Comparison of ENCODE assay signal across 21 cellular contexts in the genomic region with DNA sequence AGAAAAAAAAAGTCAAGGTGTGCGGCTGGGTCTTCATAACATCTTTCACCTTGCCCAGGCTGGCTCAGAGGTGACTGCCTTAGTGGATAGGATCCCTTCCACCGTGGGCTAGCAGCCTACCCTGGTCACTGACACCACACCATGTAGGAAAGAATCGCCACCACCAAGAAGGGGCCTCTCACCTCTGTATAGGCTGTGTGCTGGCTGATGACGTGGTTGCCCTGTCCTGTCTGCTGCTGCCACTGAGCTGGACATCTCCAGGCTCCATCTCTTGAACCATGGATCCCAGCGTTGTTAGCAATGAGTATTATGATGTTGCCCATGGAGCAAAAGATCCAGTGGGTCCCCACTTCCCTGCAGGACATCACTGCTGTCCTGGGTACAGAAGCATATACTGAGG. TPM values are rescaled to one million over a fixed set of nuclear protein-coding genes. Genes with fewer than 3 reads are reported as not detected.
DNase-seq lines count a peak whose midpoint lies in the region; ATAC-seq and TF ChIP-seq lines count a peak whose summit lies in the region.
"Had no signal": no experiment of that assay in that cellular context is flagged by ENCODE, and none has a peak within 500 bp of the region (broad histone marks: within the 10 kb centered on the region; RNA-seq: fewer than 3 reads in every experiment).

A gene with protein sequence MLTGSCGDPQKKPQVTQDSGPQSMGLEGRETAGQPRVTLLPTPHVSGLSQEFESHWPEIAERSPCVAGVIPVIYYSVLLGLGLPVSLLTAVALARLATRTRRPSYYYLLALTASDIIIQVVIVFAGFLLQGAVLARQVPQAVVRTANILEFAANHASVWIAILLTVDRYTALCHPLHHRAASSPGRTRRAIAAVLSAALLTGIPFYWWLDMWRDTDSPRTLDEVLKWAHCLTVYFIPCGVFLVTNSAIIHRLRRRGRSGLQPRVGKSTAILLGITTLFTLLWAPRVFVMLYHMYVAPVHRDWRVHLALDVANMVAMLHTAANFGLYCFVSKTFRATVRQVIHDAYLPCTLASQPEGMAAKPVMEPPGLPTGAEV (plus strand): TSS at position 301 of the 400 bp plus-strand sequence. CDS start 2,035 bp downstream, outside the sequence.

- no peak for TF ChIP-seq CTCF in BE2C (IDR thresholded peaks at IDR 0.05; ENCODE audit: low read depth, low read length)
- TF ChIP-seq CTCF in CD8-positive, alpha-beta T cell (IDR thresholded peaks at IDR 0.05): no peak

- H2BK5ac ChIP-seq in neuronal stem cell (ENCODE audit: low read length): peak within 1 kb of the TSS; percentile 59

- H3K4me3 ChIP-seq in BE2C (ENCODE audit: low read depth, low read length): peak within 1 kb of the TSS; percentile 16; the same call in 1 of the 2 replicates
- peak within 1 kb of the TSS; percentile 3 for H3K4me3 ChIP-seq in CD8-positive, alpha-beta T cell (ENCODE audit: low read depth, low read length)
- H3K4me3 ChIP-seq in neuronal stem cell (ENCODE audit: low read length in 2 of 2): no peak within 1 kb of the TSS
- H3K4me3 ChIP-seq: GM12878, SJCRH30 had no signal

- H3K36me3 ChIP-seq in BE2C: no peaks in the 10 kb centered on the region
- H3K36me3 ChIP-seq in CD8-positive, alpha-beta T cell (ENCODE audit: insufficient read depth, low read length): no peaks in the 10 kb centered on the region
- no peaks in the 10 kb centered on the region for H3K36me3 ChIP-seq in neuronal stem cell (replicated peaks in 1 of 2; ENCODE audit: control insufficient read depth in 2 of 2, insufficient read depth in 2 of 2, low read length in 2 of 2)
- H3K36me3 ChIP-seq: SJCRH30 had no signal

- POLR2A ChIA-PET in CD8-positive, alpha-beta T cell (lab: Charles Lee): interaction anchor here (1.0 kb wide), 1 partner anchor 154 kb away, joined by 3 read pairs; no protein-coding TSS in a partner anchor
- POLR2A ChIA-PET in activated CD4-positive, alpha-beta memory T cell treated with anti-CD3 and anti-CD28 coated beads for 36 hours (lab: Charles Lee): interaction anchor here (1.4 kb wide), 1 partner anchor 66 kb away, joined by 4 read pairs; no protein-coding TSS in a partner anchor

- H3K36me3 Mint-ChIP-seq in CD8-positive, alpha-beta T cell: no peaks in the 10 kb centered on the region
- no peaks in the 10 kb centered on the region for H3K36me3 Mint-ChIP-seq in activated CD4-positive, alpha-beta memory T cell treated with anti-CD3 and anti-CD28 coated beads for 36 hours
- H3K36me3 Mint-ChIP-seq: IgD-negative memory B cell had no signal

- H2BK12ac ChIP-seq in neuronal stem cell (ENCODE audit: low read length): peak within 1 kb of the TSS; percentile 77

- peak within 1 kb of the TSS; percentile 39 for H2BK120ac ChIP-seq in neuronal stem cell (ENCODE audit: low read depth, low read length)

- H3K27me3 Mint-ChIP-seq in CD8-positive, alpha-beta T cell (ENCODE audit: low read depth): peaks cover 9% of the 10 kb centered on the region
- H3K27me3 Mint-ChIP-seq in activated CD4-positive, alpha-beta memory T cell treated with anti-CD3 and anti-CD28 coated beads for 36 hours: no peaks in the 10 kb centered on the region

- CTCF ChIA-PET in CD8-positive, alpha-beta T cell (lab: Charles Lee): interaction anchor here (0.7 to 7.8 kb wide), 26 partner anchors 7 to 325 kb away, joined by 3 to 97 read pairs (median 7); no protein-coding TSS in a partner anchor
- CTCF ChIA-PET in activated CD4-positive, alpha-beta memory T cell treated with anti-CD3 and anti-CD28 coated beads for 36 hours (lab: Charles Lee): interaction anchor here (0.8 to 4.7 kb wide), 32 partner anchors 7 to 235 kb away, joined by 3 to 52 read pairs (median 5); a partner anchor contains a TSS

- H3K18ac ChIP-seq in neuronal stem cell (ENCODE audit: low read length): peak within 1 kb of the TSS; percentile 76

- H2AFZ ChIP-seq in neuronal stem cell (ENCODE audit: low read length): peak within 1 kb of the TSS; percentile 43

- H4K91ac ChIP-seq in neuronal stem cell (ENCODE audit: low read depth, low read length, poor library complexity): peak within 1 kb of the TSS; percentile 65

- H3K4me1 ChIP-seq in BE2C: no peaks in the 10 kb centered on the region
- H3K4me1 ChIP-seq in CD8-positive, alpha-beta T cell (ENCODE audit: insufficient read depth, low read length): peaks cover 16% of the 10 kb centered on the region
- peaks cover 16 to 28% of the 10 kb centered on the region in 2 donors for H3K4me1 ChIP-seq in neuronal stem cell (ENCODE audit: control insufficient read depth in 2 of 2, insufficient read depth in 1 of 2, low read depth in 1 of 2, low read length in 2 of 2)
- H3K4me1 ChIP-seq: SJCRH30 had no signal

- H3K9ac ChIP-seq in neuronal stem cell (ENCODE audit: low read depth, low read length, poor library complexity): no peak within 1 kb of the TSS

- DNase-seq in BE2C (no peak), neuronal stem cell (ENCODE audit: low spot score) (no peak), SIG-M5 treated with dmso at 0.1 percent for 504 hours (lab: John Stamatoyannopoulos, UW; ENCODE audit: unreplicated experiment) (no peak)
- no peak for DNase-seq in CD8-positive, alpha-beta T cell
- DNase-seq in activated CD4-positive, alpha-beta memory T cell treated with anti-CD3 and anti-CD28 coated beads for 36 hours: no peak
- DNase-seq in stimulated activated CD4-positive, alpha-beta T cell treated with anti-CD3 and anti-CD28 coated beads, Interleukin-4, amount 100 ng/mL, for 1 hour: no peak
- DNase-seq: Caco-2; DND-41; H9; NCI-H1105 treated with DMSO at 0.1 percent for 48 hours; NCI-H2029 treated with DMSO at 0.1 percent for 48 hours; NCI-H345; NCI-H524; NCI-H774; NK-92 treated with Interleukin-12 subunit alpha and Interleukin-12 subunit beta, amount 100 ng/mL, for 24 hours; SJCRH30 had no signal

- H3K9me3 ChIP-seq in BE2C: no peaks in the 10 kb centered on the region
- no peaks in the 10 kb centered on the region for H3K9me3 ChIP-seq in CD8-positive, alpha-beta T cell (ENCODE audit: low read length)
- peaks cover 0 to 2% of the 10 kb centered on the region in 2 donors for H3K9me3 ChIP-seq in neuronal stem cell (replicated peaks in 1 of 2; ENCODE audit: control insufficient read depth in 2 of 2, insufficient read depth in 1 of 2, low read depth in 1 of 2, low read length in 2 of 2)
- H3K9me3 ChIP-seq: Caco-2, SJCRH30 had no signal

- intact Hi-C loops in CD8-positive, alpha-beta T cell (cut with DNase I, micrococcal nuclease): loop anchor here in 1 of 2 experiments (5.0 kb wide), 1 partner anchor 235 kb away; no protein-coding TSS in a partner anchor
- intact Hi-C loops in activated CD4-positive, alpha-beta memory T cell treated with anti-CD3 and anti-CD28 coated beads for 36 hours (cut with micrococcal nuclease): no loop called here

- H4K8ac ChIP-seq in neuronal stem cell (ENCODE audit: low read depth, low read length): no peak within 1 kb of the TSS

- no peaks in the 10 kb centered on the region for H3K27me3 ChIP-seq in BE2C
- H3K27me3 ChIP-seq in CD8-positive, alpha-beta T cell (ENCODE audit: insufficient read depth, low read length): no peaks in the 10 kb centered on the region
- H3K27me3 ChIP-seq in neuronal stem cell (ENCODE audit: control insufficient read depth in 3 of 3, insufficient read depth in 3 of 3, low read depth in 1 of 3, low read length in 3 of 3): peaks cover 0 to 5% (median 0%) of the 10 kb centered on the region in 3 experiments

- H3K9me3 Mint-ChIP-seq in CD8-positive, alpha-beta T cell: no peaks in the 10 kb centered on the region
- H3K9me3 Mint-ChIP-seq in activated CD4-positive, alpha-beta memory T cell treated with anti-CD3 and anti-CD28 coated beads for 36 hours: no peaks in the 10 kb centered on the region
- H3K9me3 Mint-ChIP-seq: H9, IgD-negative memory B cell had no signal

- no peak within 1 kb of the TSS for H3K27ac ChIP-seq in CD8-positive, alpha-beta T cell (ENCODE audit: low read depth, low read length)
- no peak within 1 kb of the TSS for H3K27ac ChIP-seq in neuronal stem cell (replicated peaks; ENCODE audit: low read length)
- H3K27ac ChIP-seq: C4-2B, SJCRH30 had no signal

- no peak for ATAC-seq in CD8-positive, alpha-beta T cell
- no peak for ATAC-seq in HG02840 (IDR thresholded peaks at IDR 0.05; ENCODE audit: low FRiP score, unreplicated experiment)
- ATAC-seq: GM12878, Panc1 had no signal

- H3K4me2 ChIP-seq in neuronal stem cell (ENCODE audit: insufficient read depth, low read length, poor library complexity, severe bottlenecking): no peak within 1 kb of the TSS

- H3K14ac ChIP-seq in neuronal stem cell (ENCODE audit: low read length): no peak within 1 kb of the TSS

- H3K27ac Mint-ChIP-seq in CD8-positive, alpha-beta T cell: no peak within 1 kb of the TSS
- no peak within 1 kb of the TSS for H3K27ac Mint-ChIP-seq in activated CD4-positive, alpha-beta memory T cell treated with anti-CD3 and anti-CD28 coated beads for 36 hours
- H3K27ac Mint-ChIP-seq: H9 had no signal

- WGBS in neuronal stem cell (ENCODE audit: extremely low coverage in 2 of 2, insufficient read length in 2 of 2, insufficient replicate concordance in 1 of 2), 2 donors: no CpG with 5 or more reads among the region's 5 CpGs

- H3K4me3 Mint-ChIP-seq in CD8-positive, alpha-beta T cell: peak within 1 kb of the TSS; percentile 26
- peak within 1 kb of the TSS; percentile 35 for H3K4me3 Mint-ChIP-seq in activated CD4-positive, alpha-beta memory T cell treated with anti-CD3 and anti-CD28 coated beads for 36 hours
- H3K4me3 Mint-ChIP-seq: IgD-negative memory B cell had no signal

- H3K23ac ChIP-seq in neuronal stem cell (ENCODE audit: low read depth, low read length, poor library complexity): peak within 1 kb of the TSS; percentile 20

- peak within 1 kb of the TSS; percentile 98 for H2AK5ac ChIP-seq in neuronal stem cell (ENCODE audit: low read depth, low read length)

- no peaks in the 10 kb centered on the region for H3K79me1 ChIP-seq in neuronal stem cell (ENCODE audit: low read depth, low read length)

- H2BK15ac ChIP-seq in neuronal stem cell (ENCODE audit: low read length): peak within 1 kb of the TSS; percentile 82

- peaks cover 12% of the 10 kb centered on the region for H3K4me1 Mint-ChIP-seq in CD8-positive, alpha-beta T cell (ENCODE audit: low read depth)
- peaks cover 12% of the 10 kb centered on the region for H3K4me1 Mint-ChIP-seq in activated CD4-positive, alpha-beta memory T cell treated with anti-CD3 and anti-CD28 coated beads for 36 hours (ENCODE audit: low read depth)

- H3K4ac ChIP-seq in neuronal stem cell (ENCODE audit: low read length): no peak within 1 kb of the TSS

RNA-seq across cellular contexts. Expression of the gene that starts here (rescaled TPM):
- polyA plus RNA-seq in BE2C (2012; ENCODE audit: insufficient read depth, insufficient read length, low read depth): not detected
- total RNA-seq in CD8-positive, alpha-beta T cell: not detected
- not detected for total RNA-seq in activated CD4-positive, alpha-beta memory T cell treated with anti-CD3 and anti-CD28 coated beads for 36 hours
- polyA plus RNA-seq in neuronal stem cell (2013, experiment 1 of 2): 0.22 TPM
- polyA plus RNA-seq in neuronal stem cell (2013, experiment 2 of 2): 0.24 TPM
- total RNA-seq: Caco-2, GM12878, SJCRH30 had no signal
- polyA plus RNA-seq: GM12878, IgD-negative memory B cell had no signal

Comparison
In these comparisons a context has a peak if more than half of its experiments do, and no peak if none do; other contexts are left out.
1. H3K4me3 ChIP-seq: peak in BE2C (single experiment) and CD8-positive, alpha-beta T cell (single experiment); none in neuronal stem cell (0 of 2).